Comparison of ENCODE assay signal across 11 cellular contexts in genomic region chr11:118439656-118440055, GRCh38. TPM values are rescaled to one million over a fixed set of nuclear protein-coding genes. Genes with fewer than 3 reads are reported as not detected.
DNase-seq lines count a peak whose midpoint lies in the region; ATAC-seq and TF ChIP-seq lines count a peak whose summit lies in the region.
"Had no signal": no experiment of that assay in that cellular context is flagged by ENCODE, and none has a peak within 500 bp of the region (broad histone marks: within the 10 kb centered on the region; RNA-seq: fewer than 3 reads in every experiment).

No MANE protein-coding gene starts in this region.

- POLR2A ChIA-PET in WTC11 (lab: Charles Lee): interaction anchor here (0.6 kb wide), 1 partner anchor 105 kb away, joined by 3 read pairs; no protein-coding TSS in a partner anchor

- peak overlapping the region; percentile 90 for H3K4me3 Mint-ChIP-seq in stimulated activated naive CD8-positive, alpha-beta T cell treated with anti-CD3 and anti-CD28 coated beads, Interleukin-15, Interleukin-2, amounts not matched to agents 100 ng/mL and 50 ng/mL, for 24 hours
- H3K4me3 Mint-ChIP-seq in WTC11: peak overlapping the region; percentile 95
- H3K4me3 Mint-ChIP-seq in glutamatergic neuron (ENCODE audit: unreplicated experiment): peak overlapping the region; percentile 95

- H3K36me3 Mint-ChIP-seq in stimulated activated naive CD8-positive, alpha-beta T cell treated with anti-CD3 and anti-CD28 coated beads, Interleukin-15, Interleukin-2, amounts not matched to agents 100 ng/mL and 50 ng/mL, for 24 hours (ENCODE audit: low read depth): peaks cover 34% of the 10 kb centered on the region
- peaks cover 10% of the 10 kb centered on the region for H3K36me3 Mint-ChIP-seq in WTC11
- no peaks in the 10 kb centered on the region for H3K36me3 Mint-ChIP-seq in glutamatergic neuron (ENCODE audit: unreplicated experiment)

- TF ChIP-seq CTCF in WTC11 (IDR thresholded peaks at IDR 0.05) (no peak), glutamatergic neuron (IDR thresholded peaks at IDR 0.05; ENCODE audit: partially characterized antibody, unreplicated experiment) (no peak), upper lobe of right lung (IDR thresholded peaks at IDR 0.05) (no peak)

- no peak overlapping the region for H3K4me3 ChIP-seq in upper lobe of right lung

- peak overlapping the region; percentile 81 for H3K27ac Mint-ChIP-seq in stimulated activated naive CD8-positive, alpha-beta T cell treated with anti-CD3 and anti-CD28 coated beads, Interleukin-15, Interleukin-2, amounts not matched to agents 100 ng/mL and 50 ng/mL, for 24 hours
- H3K27ac Mint-ChIP-seq in WTC11 (peak overlapping the region; percentile 11; the same call in 1 of the 2 replicates), glutamatergic neuron (ENCODE audit: unreplicated experiment) (no peak overlapping the region)

- CTCF ChIA-PET in WTC11 (lab: Charles Lee): interaction anchor here (1.8 kb wide), 1 partner anchor 49 kb away, joined by 6 read pairs; no protein-coding TSS in a partner anchor

- H3K9me3 Mint-ChIP-seq in stimulated activated naive CD8-positive, alpha-beta T cell treated with anti-CD3 and anti-CD28 coated beads, Interleukin-15, Interleukin-2, amounts not matched to agents 100 ng/mL and 50 ng/mL, for 24 hours: no peaks in the 10 kb centered on the region
- H3K9me3 Mint-ChIP-seq in WTC11 (no peaks in the 10 kb centered on the region), glutamatergic neuron (ENCODE audit: unreplicated experiment) (peaks cover 6% of the 10 kb centered on the region)

- no peaks in the 10 kb centered on the region for H3K9me3 ChIP-seq in upper lobe of right lung
- H3K9me3 ChIP-seq: BE2C had no signal

- DNase-seq in stimulated activated naive CD8-positive, alpha-beta T cell treated with anti-CD3 and anti-CD28 coated beads, Interleukin-15, Interleukin-2, amounts not matched to agents 100 U/mL and 50 U/mL, for 24 hours: no peak
- DNase-seq in WTC11 (ENCODE audit: low spot score): no peak
- no peak for DNase-seq in glutamatergic neuron
- DNase-seq in upper lobe of right lung: no peak
- no peak for DNase-seq in MV-4-11 (lab: John Stamatoyannopoulos, UW)
- DNase-seq in Right ventricle myocardium superior: no peak
- DNase-seq: aorta, BE2C, NCI-H2171 had no signal

- H3K27ac ChIP-seq in upper lobe of right lung: peak overlapping the region; percentile 78

- no peaks in the 10 kb centered on the region for H3K27me3 ChIP-seq in upper lobe of right lung
- H3K27me3 ChIP-seq: BE2C had no signal

- intact Hi-C loops in upper lobe of right lung (cut with DNase I): no loop called here
- intact Hi-C loops in Right ventricle myocardium superior (cut with DNase I): loop anchor here (5.0 to 10.0 kb wide), 2 partner anchors 37 to 45 kb away; partner anchors contain the start of gene ATP5MG

- peaks cover 68% of the 10 kb centered on the region for H3K4me1 Mint-ChIP-seq in stimulated activated naive CD8-positive, alpha-beta T cell treated with anti-CD3 and anti-CD28 coated beads, Interleukin-15, Interleukin-2, amounts not matched to agents 100 ng/mL and 50 ng/mL, for 24 hours (ENCODE audit: low read depth)
- H3K4me1 Mint-ChIP-seq in WTC11: peaks cover 60% of the 10 kb centered on the region
- peaks cover 40% of the 10 kb centered on the region for H3K4me1 Mint-ChIP-seq in glutamatergic neuron (ENCODE audit: low read depth, unreplicated experiment)

- TF ChIP-seq POLR2A in GM18505 (IDR thresholded peaks at IDR 0.05; ENCODE audit: borderline replicate concordance, extremely low read depth, insufficient read depth, insufficient read length): no peak

- H3K36me3 ChIP-seq in upper lobe of right lung: no peaks in the 10 kb centered on the region

- H3K27me3 Mint-ChIP-seq in stimulated activated naive CD8-positive, alpha-beta T cell treated with anti-CD3 and anti-CD28 coated beads, Interleukin-15, Interleukin-2, amounts not matched to agents 100 ng/mL and 50 ng/mL, for 24 hours: no peaks in the 10 kb centered on the region
- H3K27me3 Mint-ChIP-seq in WTC11 (ENCODE audit: low read depth) (no peaks in the 10 kb centered on the region), glutamatergic neuron (ENCODE audit: unreplicated experiment) (peaks cover 9% of the 10 kb centered on the region)

- ATAC-seq in stimulated activated naive CD8-positive, alpha-beta T cell treated with anti-CD3 and anti-CD28 coated beads, Interleukin-15, Interleukin-2, amounts not matched to agents 100 U/mL and 50 U/mL, for 24 hours: no peak
- no peak for ATAC-seq in WTC11
- no peak for ATAC-seq in upper lobe of right lung
- ATAC-seq in GM18505 (IDR thresholded peaks at IDR 0.05; ENCODE audit: unreplicated experiment): no peak
- ATAC-seq in Right ventricle myocardium superior (ENCODE audit: poor library complexity): no peak

- H3K4me1 ChIP-seq in upper lobe of right lung: peaks cover 61% of the 10 kb centered on the region

TF ChIP-seq in WTC11, 78 proteins besides CTCF, POLR2A, EP300 and RAD21:
- TF ChIP-seq SMAD3 (CRISPR knock-in tag; IDR thresholded peaks at IDR 0.05; ENCODE audit: borderline replicate concordance) (no peak), NR3C1 (CRISPR knock-in tag; conservative IDR thresholded peaks at IDR 0.05; ENCODE audit: low read depth) (no peak), E2F5 (CRISPR knock-in tag; IDR thresholded peaks at IDR 0.05) (no peak), ZNF138 (CRISPR knock-in tag; conservative IDR thresholded peaks at IDR 0.05) (no peak), ZNF219 (CRISPR knock-in tag; IDR thresholded peaks at IDR 0.05; ENCODE audit: borderline replicate concordance) (no peak), JUN (CRISPR knock-in tag; IDR thresholded peaks at IDR 0.05) (no peak), SOX15 (CRISPR knock-in tag; IDR thresholded peaks at IDR 0.05) (no peak), ZNF512 (CRISPR knock-in tag; IDR thresholded peaks at IDR 0.05; ENCODE audit: borderline replicate concordance) (no peak), ZBTB43 (CRISPR knock-in tag; IDR thresholded peaks at IDR 0.05) (no peak), HMGA2 (CRISPR knock-in tag; IDR thresholded peaks at IDR 0.05) (no peak), SMAD4 (CRISPR knock-in tag; IDR thresholded peaks at IDR 0.05) (no peak), IRF2 (CRISPR knock-in tag; IDR thresholded peaks at IDR 0.05; ENCODE audit: borderline replicate concordance, low read depth) (no peak), TEAD4 (CRISPR knock-in tag; IDR thresholded peaks at IDR 0.05) (no peak), USF2 (CRISPR knock-in tag; IDR thresholded peaks at IDR 0.05) (no peak)

RNA-seq across cellular contexts. Expression of gene KMT2A, which starts 3.4 kb away (rescaled TPM):
- total RNA-seq in WTC11 (2021): 54.0 to 59.1 TPM (median 54.8 TPM) in 3 replicates
- 132 TPM for total RNA-seq in glutamatergic neuron (ENCODE audit: unreplicated experiment)
- total RNA-seq in upper lobe of right lung: 64.7 TPM
- total RNA-seq in Right ventricle myocardium superior: 23.6 TPM

RNA-seq across cellular contexts. Expression of gene ATP5MG, which starts 38.2 kb away (rescaled TPM):
- total RNA-seq in WTC11 (2021): 236 to 251 TPM (median 239 TPM) in 3 replicates
- 140 TPM for total RNA-seq in glutamatergic neuron (ENCODE audit: unreplicated experiment)
- 140 TPM for total RNA-seq in upper lobe of right lung
- total RNA-seq in Right ventricle myocardium superior: 748 TPM
